Comparison of ENCODE assay signal across 8 cellular contexts in genomic region chr5:160506006-160507004, GRCh38.
A peak's percentile ranks its signal among the peaks of the same experiment; 100 is the strongest.
DNase-seq lines count a peak whose midpoint lies in the region; ATAC-seq and TF ChIP-seq lines count a peak whose summit lies in the region.

No MANE protein-coding gene starts in this region.

- peak overlapping the region; percentile 43 for H3K4me2 ChIP-seq in neural cell (ENCODE audit: low read length)

- no peaks in the 10 kb centered on the region for H3K36me3 ChIP-seq in left ventricle myocardium inferior
- no peaks in the 10 kb centered on the region for H3K36me3 ChIP-seq in neural cell (ENCODE audit: insufficient read depth, low read length)
- H3K36me3 ChIP-seq in upper lobe of right lung: no peaks in the 10 kb centered on the region

- intact Hi-C loops in Right ventricle myocardium superior (cut with DNase I): no loop called here
- intact Hi-C loops in left ventricle myocardium inferior (cut with micrococcal nuclease): no loop called here
- intact Hi-C loops in upper lobe of right lung (cut with DNase I): no loop called here

- peak overlapping the region; percentile 6 for H2AFZ ChIP-seq in neural cell (ENCODE audit: low read depth, low read length)

- no peaks in the 10 kb centered on the region for H3K9me2 ChIP-seq in neural cell (ENCODE audit: insufficient read depth, low read length)

- no peaks in the 10 kb centered on the region for H3F3A ChIP-seq in neural cell (ENCODE audit: insufficient read depth, low read length, poor library complexity, severe bottlenecking)

- H3K9ac ChIP-seq in neural cell (ENCODE audit: low read length): peak overlapping the region; percentile 34

- ATAC-seq in Right ventricle myocardium superior (ENCODE audit: poor library complexity) (peak; percentile 53), HG03103 (IDR thresholded peaks at IDR 0.05; ENCODE audit: low read depth, unreplicated experiment) (peak; percentile 73), upper lobe of right lung (peak; percentile 47)

- H3K27ac ChIP-seq in left ventricle myocardium inferior (replicated peaks): no peak overlapping the region
- H3K27ac ChIP-seq in neural cell (ENCODE audit: low read length): peak overlapping the region; percentile 81
- peak overlapping the region; percentile 58 for H3K27ac ChIP-seq in upper lobe of right lung

- H3K4me1 ChIP-seq in left ventricle myocardium inferior (peaks cover 5% of the 10 kb centered on the region), upper lobe of right lung (no peaks in the 10 kb centered on the region)

- H3K27me3 ChIP-seq in left ventricle myocardium inferior (ENCODE audit: low read depth): peaks cover 11% of the 10 kb centered on the region
- no peaks in the 10 kb centered on the region for H3K27me3 ChIP-seq in neural cell (ENCODE audit: insufficient read depth, low read depth, low read length)
- H3K27me3 ChIP-seq in upper lobe of right lung: no peaks in the 10 kb centered on the region

- DNase-seq in Right ventricle myocardium superior: peak; percentile 57
- DNase-seq in left ventricle myocardium inferior: no peak
- DNase-seq in activated CD4-positive, alpha-beta T cell treated with anti-CD3 and anti-CD28 coated beads for 24 hours (ENCODE audit: low read depth in 2 of 2): peak; percentile 20 to 39
- DNase-seq in choroid plexus epithelial cell (ENCODE audit: low read depth): peak; percentile 68
- DNase-seq in upper lobe of right lung: no peak
- no peak for DNase-seq in NCI-H526 (lab: John Stamatoyannopoulos, UW)

- H3K79me2 ChIP-seq in neural cell (replicated peaks; ENCODE audit: insufficient read depth, low read length): no peaks in the 10 kb centered on the region

- H3K4me3 ChIP-seq in left ventricle myocardium inferior: no peak overlapping the region
- no peak overlapping the region for H3K4me3 ChIP-seq in choroid plexus epithelial cell (ENCODE audit: low read depth, low read length)
- H3K4me3 ChIP-seq in neural cell (ENCODE audit: low read length): peak overlapping the region; percentile 9
- H3K4me3 ChIP-seq in upper lobe of right lung: no peak overlapping the region

- no peak for TF ChIP-seq CTCF in left ventricle myocardium inferior (IDR thresholded peaks at IDR 0.05; ENCODE audit: borderline replicate concordance)
- no peak for TF ChIP-seq CTCF in choroid plexus epithelial cell (conservative IDR thresholded peaks at IDR 0.05; ENCODE audit: low read depth, low read length)
- no peak for TF ChIP-seq CTCF in neural cell (IDR thresholded peaks at IDR 0.05; ENCODE audit: poor library complexity, severe bottlenecking)
- TF ChIP-seq CTCF in upper lobe of right lung (IDR thresholded peaks at IDR 0.05): no peak

- H3K9me3 ChIP-seq in left ventricle myocardium inferior (replicated peaks): no peaks in the 10 kb centered on the region
- H3K9me3 ChIP-seq in neural cell (ENCODE audit: low read length): no peaks in the 10 kb centered on the region
- no peaks in the 10 kb centered on the region for H3K9me3 ChIP-seq in upper lobe of right lung

- no peak for TF ChIP-seq EP300 in neural cell (conservative IDR thresholded peaks at IDR 0.05; ENCODE audit: poor library complexity, severe bottlenecking)

- no peaks in the 10 kb centered on the region for H4K20me1 ChIP-seq in neural cell (ENCODE audit: insufficient read depth)

- peak; percentile 28 for TF ChIP-seq RAD21 in neural cell (conservative IDR thresholded peaks at IDR 0.05)

TF ChIP-seq in neural cell, 6 proteins besides CTCF, POLR2A, EP300 and RAD21:
- TF ChIP-seq POLR2AphosphoS5 (IDR thresholded peaks at IDR 0.05) (peak; percentile 36), MXI1 (conservative IDR thresholded peaks at IDR 0.05; ENCODE audit: poor library complexity, severe bottlenecking) (peak; percentile 27), SMC3 (conservative IDR thresholded peaks at IDR 0.05; ENCODE audit: poor library complexity) (peak; percentile 47), EZH2 (IDR thresholded peaks at IDR 0.05; ENCODE audit: borderline replicate concordance, insufficient read depth, low read length, poor library complexity, severe bottlenecking) (no peak), REST (IDR thresholded peaks at IDR 0.05; ENCODE audit: borderline replicate concordance) (no peak), TAF1 (IDR thresholded peaks at IDR 0.05; ENCODE audit: low read depth) (no peak)

Comparison
In these comparisons a context has a peak if more than half of its experiments do, and no peak if none do; other contexts are left out.
1. DNase-seq: peak in Right ventricle myocardium superior (single experiment), activated CD4-positive, alpha-beta T cell treated with anti-CD3 and anti-CD28 coated beads for 24 hours (2 of 2) and choroid plexus epithelial cell (single experiment); none in left ventricle myocardium inferior (single experiment), upper lobe of right lung (single experiment) and NCI-H526 (0 of 2).
2. Peak in every context shown above with its lines, with median percentiles within 50 percentile points of each other: ATAC-seq.